1 cellular context compared by ENCODE assay signal in the genomic region with DNA sequence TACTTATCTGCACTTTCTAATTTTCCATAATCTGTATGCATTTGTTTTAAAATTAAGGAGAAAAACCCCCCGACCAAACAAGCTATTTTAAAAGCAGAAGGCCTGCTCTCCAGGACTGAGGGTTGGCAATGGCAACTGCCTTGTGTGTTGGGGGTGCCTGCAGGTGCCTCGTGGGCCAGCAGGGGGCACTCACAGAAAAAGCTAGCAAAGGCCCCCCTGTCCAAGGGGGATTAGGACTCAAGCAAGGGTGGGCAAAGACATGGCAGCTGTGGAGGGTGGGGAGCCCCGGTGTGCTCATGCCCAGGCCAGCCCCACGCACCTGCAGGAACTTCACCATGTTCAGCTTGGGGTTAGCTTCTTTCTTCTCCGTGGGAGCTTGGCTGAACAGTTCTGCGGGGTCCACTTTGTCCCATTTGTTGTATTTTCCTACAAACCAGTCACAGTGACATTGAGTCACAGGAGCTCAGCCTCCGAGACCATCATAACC.
TF ChIP-seq lines count a peak whose summit lies in the region.

No MANE protein-coding gene starts in this region.

TF ChIP-seq in IMR-90, 13 proteins besides CTCF, POLR2A, EP300 and RAD21:
- TF ChIP-seq FOS (IDR thresholded peaks at IDR 0.05; ENCODE audit: low read depth, low read length): no peak
- TF ChIP-seq MAZ (IDR thresholded peaks at IDR 0.05; ENCODE audit: borderline replicate concordance, low read depth, low read length): peak; percentile 26; the same call in 1 of the 2 replicates
- TF ChIP-seq MAFK (IDR thresholded peaks at IDR 0.05; ENCODE audit: low read depth, low read length): no peak
- TF ChIP-seq, protein P1, sequence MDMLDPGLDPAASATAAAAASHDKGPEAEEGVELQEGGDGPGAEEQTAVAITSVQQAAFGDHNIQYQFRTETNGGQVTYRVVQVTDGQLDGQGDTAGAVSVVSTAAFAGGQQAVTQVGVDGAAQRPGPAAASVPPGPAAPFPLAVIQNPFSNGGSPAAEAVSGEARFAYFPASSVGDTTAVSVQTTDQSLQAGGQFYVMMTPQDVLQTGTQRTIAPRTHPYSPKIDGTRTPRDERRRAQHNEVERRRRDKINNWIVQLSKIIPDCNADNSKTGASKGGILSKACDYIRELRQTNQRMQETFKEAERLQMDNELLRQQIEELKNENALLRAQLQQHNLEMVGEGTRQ (IDR thresholded peaks at IDR 0.05; ENCODE audit: low read depth, low read length): no peak
- TF ChIP-seq NFE2L2 (IDR thresholded peaks at IDR 0.05; ENCODE audit: low read depth, low read length): no peak
- TF ChIP-seq RFX5 (IDR thresholded peaks at IDR 0.05; ENCODE audit: low read depth, low read length): no peak
- TF ChIP-seq RCOR1 (IDR thresholded peaks at IDR 0.05; ENCODE audit: insufficient replicate concordance, low read length): no peak
- TF ChIP-seq SMC3 (IDR thresholded peaks at IDR 0.05; ENCODE audit: low read depth, low read length): peak; percentile 32; the same call in 1 of the 2 replicates
- TF ChIP-seq, protein P2, sequence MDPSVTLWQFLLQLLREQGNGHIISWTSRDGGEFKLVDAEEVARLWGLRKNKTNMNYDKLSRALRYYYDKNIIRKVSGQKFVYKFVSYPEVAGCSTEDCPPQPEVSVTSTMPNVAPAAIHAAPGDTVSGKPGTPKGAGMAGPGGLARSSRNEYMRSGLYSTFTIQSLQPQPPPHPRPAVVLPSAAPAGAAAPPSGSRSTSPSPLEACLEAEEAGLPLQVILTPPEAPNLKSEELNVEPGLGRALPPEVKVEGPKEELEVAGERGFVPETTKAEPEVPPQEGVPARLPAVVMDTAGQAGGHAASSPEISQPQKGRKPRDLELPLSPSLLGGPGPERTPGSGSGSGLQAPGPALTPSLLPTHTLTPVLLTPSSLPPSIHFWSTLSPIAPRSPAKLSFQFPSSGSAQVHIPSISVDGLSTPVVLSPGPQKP (IDR thresholded peaks at IDR 0.05; ENCODE audit: borderline replicate concordance, low read depth, low read length): no peak
TF ChIP-seq in IMR-90: peak in this region for 2.
